8 cellular contexts compared by ENCODE assay signal in the genomic region with DNA sequence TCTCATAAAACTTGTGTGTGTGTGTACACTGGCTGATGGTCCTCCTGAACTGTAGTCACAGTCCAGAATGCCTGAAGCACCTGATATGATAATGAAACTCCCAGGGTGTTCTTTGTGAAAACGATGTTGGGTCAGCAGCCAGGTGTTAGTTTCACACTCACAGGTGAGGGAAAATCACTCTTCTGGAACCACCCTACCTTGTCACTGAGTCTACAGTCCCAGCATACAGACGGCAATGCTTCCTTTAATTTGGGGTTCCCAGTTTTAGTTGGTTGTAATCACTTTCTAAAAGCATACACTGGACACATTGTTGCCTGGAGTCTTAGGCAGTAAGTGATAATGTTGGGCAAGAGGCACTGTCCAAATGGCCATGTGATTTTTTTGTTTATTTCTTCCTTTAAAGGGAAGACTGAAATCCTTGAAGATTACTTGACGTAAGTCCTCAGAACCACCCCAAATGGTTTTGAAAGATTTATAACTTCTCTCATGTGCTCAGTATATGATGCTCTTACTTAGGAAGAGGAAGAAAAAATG. TPM values are rescaled to one million over a fixed set of nuclear protein-coding genes. Genes with fewer than 3 reads are reported as not detected.
A peak's percentile ranks its signal among the peaks of the same experiment; 100 is the strongest.
DNase-seq lines count a peak whose midpoint lies in the region; ATAC-seq and TF ChIP-seq lines count a peak whose summit lies in the region.

No MANE protein-coding gene starts in this region.

- peaks cover 0 to 11% (median 0%) of the 10 kb centered on the region in 5 donors for H3K27me3 Mint-ChIP-seq in naive thymus-derived CD4-positive, alpha-beta T cell

- no peaks in the 10 kb centered on the region for H3K36me3 ChIP-seq in OCI-LY7 (ENCODE audit: insufficient read depth, low read length)
- H3K36me3 ChIP-seq in naive thymus-derived CD4-positive, alpha-beta T cell (ENCODE audit: control insufficient read depth in 2 of 3, insufficient read depth in 3 of 3, low read length in 3 of 3) = no peaks in the 10 kb centered on the region

- peaks cover 28 to 54% (median 40%) of the 10 kb centered on the region in 7 donors for H3K4me1 Mint-ChIP-seq in naive thymus-derived CD4-positive, alpha-beta T cell

- intact Hi-C loops in OCI-LY7 (cut with micrococcal nuclease; ENCODE audit: unreplicated experiment) = loop anchor here (1.0 kb wide), 2 partner anchors 10 to 11 kb away; no protein-coding TSS in a partner anchor
- intact Hi-C loops in naive thymus-derived CD4-positive, alpha-beta T cell (cut with micrococcal nuclease) = no loop called here

- DNase-seq in OCI-LY7 (ENCODE audit: low spot score) = peak; percentile 91
- no peak for DNase-seq in naive thymus-derived CD4-positive, alpha-beta T cell
- no peak for DNase-seq in NCI-H1436 (lab: John Stamatoyannopoulos, UW)
- DNase-seq in NCI-H446 (lab: John Stamatoyannopoulos, UW) = no peak
- DNase-seq in occipital lobe (lab: John Stamatoyannopoulos, UW) = no peak
- DNase-seq in stimulated activated CD4-positive, alpha-beta T cell treated with anti-CD3 and anti-CD28 coated beads, Interleukin-15, amount 100 ng/mL, for 24 hours = no peak

- POLR2A ChIA-PET in OCI-LY7 (lab: Charles Lee) = interaction anchor here (0.8 to 2.0 kb wide), 9 partner anchors 10 to 423 kb away, joined by 3 to 48 read pairs (median 5); a partner anchor contains a TSS
- POLR2A ChIA-PET in naive thymus-derived CD4-positive, alpha-beta T cell (lab: Charles Lee) = interaction anchor here (0.8 to 2.0 kb wide), 6 partner anchors 10 to 21 kb away, joined by 3 to 17 read pairs (median 6); no protein-coding TSS in a partner anchor

- H2AFZ ChIP-seq in OCI-LY7 (ENCODE audit: low read length) = peak overlapping the region; percentile 23; the same call in 1 of the 2 replicates

- peak overlapping the region; percentile 70 for H3K4me2 ChIP-seq in OCI-LY7 (ENCODE audit: low read length)

- no peak for TF ChIP-seq CTCF in OCI-LY7 (conservative IDR thresholded peaks at IDR 0.05; ENCODE audit: low read length)

- H3K79me2 ChIP-seq in OCI-LY7 (ENCODE audit: insufficient read depth, low read depth, low read length) = no peaks in the 10 kb centered on the region

- H3K36me3 Mint-ChIP-seq in naive thymus-derived CD4-positive, alpha-beta T cell = no peaks in the 10 kb centered on the region

- H4K20me1 ChIP-seq in OCI-LY7 (ENCODE audit: insufficient read depth, low read length) = no peaks in the 10 kb centered on the region

- no peak overlapping the region for H3K4me3 Mint-ChIP-seq in naive thymus-derived CD4-positive, alpha-beta T cell

- no peaks in the 10 kb centered on the region for H3K9me3 Mint-ChIP-seq in naive thymus-derived CD4-positive, alpha-beta T cell

- H3K27me3 ChIP-seq in naive thymus-derived CD4-positive, alpha-beta T cell (ENCODE audit: control insufficient read depth in 2 of 2, insufficient read depth in 2 of 2, low read length in 2 of 2) = no peaks in the 10 kb centered on the region

- CTCF ChIA-PET in OCI-LY7 (lab: Charles Lee; ENCODE audit: unreplicated experiment) = interaction anchor here (1.4 kb wide), 1 partner anchor 10 kb away, joined by 9 read pairs; no protein-coding TSS in a partner anchor
- CTCF ChIA-PET in naive thymus-derived CD4-positive, alpha-beta T cell (lab: Charles Lee) = interaction anchor here (1.6 kb wide), 1 partner anchor 10 kb away, joined by 9 read pairs; no protein-coding TSS in a partner anchor

- peaks cover 86% of the 10 kb centered on the region for H3K4me1 ChIP-seq in OCI-LY7 (ENCODE audit: insufficient read depth, low read length, poor library complexity, severe bottlenecking)
- peaks cover 6 to 21% of the 10 kb centered on the region in 2 donors for H3K4me1 ChIP-seq in naive thymus-derived CD4-positive, alpha-beta T cell (ENCODE audit: control insufficient read depth in 2 of 2, insufficient read depth in 2 of 2, low read length in 2 of 2)

- H3K27ac ChIP-seq in OCI-LY7 (ENCODE audit: low read depth, low read length, poor library complexity, severe bottlenecking) = peak overlapping the region; percentile 92
- no peak overlapping the region for H3K27ac ChIP-seq in naive thymus-derived CD4-positive, alpha-beta T cell (ENCODE audit: low read depth, low read length)

- H3K4me3 ChIP-seq in OCI-LY7 (ENCODE audit: low read depth, low read length, poor library complexity, severe bottlenecking) = peak overlapping the region; percentile 35
- no peak overlapping the region for H3K4me3 ChIP-seq in naive thymus-derived CD4-positive, alpha-beta T cell (ENCODE audit: low read length)

- no peaks in the 10 kb centered on the region for H3K9me3 ChIP-seq in OCI-LY7 (ENCODE audit: low read length)
- H3K9me3 ChIP-seq in naive thymus-derived CD4-positive, alpha-beta T cell (ENCODE audit: control insufficient read depth in 2 of 3, low read length in 3 of 3) = no peaks in the 10 kb centered on the region

- ATAC-seq in GM18861 (IDR thresholded peaks at IDR 0.05; ENCODE audit: unreplicated experiment) (peak; percentile 64), HG02678 (IDR thresholded peaks at IDR 0.05; ENCODE audit: unreplicated experiment) (peak; percentile 83)
- ATAC-seq in naive thymus-derived CD4-positive, alpha-beta T cell = peak; percentile 79

- no peaks in the 10 kb centered on the region for H3K9me2 ChIP-seq in OCI-LY7 (ENCODE audit: insufficient read depth, low read length)

- BruUV-seq in OCI-LY7 (replicated peaks; lab: Mats Ljungman, UMichigan) = no TSS peak

- no peak overlapping the region for H3K27ac Mint-ChIP-seq in naive thymus-derived CD4-positive, alpha-beta T cell

RNA-seq across cellular contexts. Expression of a gene that starts 18.2 kb away (rescaled TPM):
- 65.2 and 75.4 TPM in 2 replicates for total RNA-seq in OCI-LY7 (2014; rRNA removed; shearing (Covaris generic))
- total RNA-seq in OCI-LY7 (2022) (95.2 and 103 TPM in 2 replicates), occipital lobe (28.7 TPM)
- 100 to 1,000 TPM; 101 to 206 (median 196) TPM for total RNA-seq in naive thymus-derived CD4-positive, alpha-beta T cell
- 100 to 1,000 TPM in 1 of 2 donors, 10 to 100 TPM in 1; 98.6 to 178 TPM for polyA plus RNA-seq in naive thymus-derived CD4-positive, alpha-beta T cell

RNA-seq across cellular contexts. Expression of a gene that starts 40.2 kb away (rescaled TPM):
- total RNA-seq in OCI-LY7 (2014; rRNA removed; shearing (Covaris generic)) = 58.4 and 59.0 TPM in 2 replicates
- total RNA-seq in OCI-LY7 (2022) (69.2 and 79.1 TPM in 2 replicates), occipital lobe (52.3 TPM)
- total RNA-seq in naive thymus-derived CD4-positive, alpha-beta T cell = 10 to 100 TPM; 25.9 to 80.4 (median 36.4) TPM
- polyA plus RNA-seq in naive thymus-derived CD4-positive, alpha-beta T cell = 10 to 100 TPM; 24.9 to 28.6 TPM
